34 cellular contexts compared by ENCODE assay signal in the genomic region with DNA sequence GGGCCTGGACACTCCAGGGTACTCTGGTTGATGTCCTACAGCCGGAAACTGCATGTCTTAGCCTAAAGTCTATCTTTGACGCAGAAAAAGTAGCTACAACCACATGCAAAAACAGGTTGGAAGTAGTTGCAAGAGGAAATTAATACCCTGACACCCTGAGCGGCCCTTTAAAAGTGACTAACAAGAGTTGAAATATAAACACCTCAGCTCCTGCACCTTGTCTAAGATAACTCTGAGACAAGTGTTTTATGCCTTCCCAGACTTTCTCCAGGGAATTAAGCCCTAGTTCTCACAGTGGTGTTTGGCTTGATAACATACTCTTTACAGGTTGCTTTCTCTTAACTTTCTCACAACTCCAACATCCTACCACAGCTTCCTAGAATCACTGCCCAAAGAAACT.
DNase-seq lines count a peak whose midpoint lies in the region; FAIRE-seq and TF ChIP-seq lines count a peak whose summit lies in the region.
"Had no signal": no experiment of that assay in that cellular context is flagged by ENCODE, and none has a peak within 500 bp of the region (broad histone marks: within the 10 kb centered on the region; RNA-seq: fewer than 3 reads in every experiment).

No MANE protein-coding gene starts in this region.

- H4K20me1 ChIP-seq in SK-N-SH (ENCODE audit: insufficient read depth), result no peaks in the 10 kb centered on the region
- H4K20me1 ChIP-seq: BLaER1; BLaER1 treated with 17β-estradiol and CSF1 and Interleukin-3, amounts not matched to agents 10 nM and 100 nM had no signal

- no peaks in the 10 kb centered on the region for H3K4me1 Mint-ChIP-seq in Calu3 (ENCODE audit: low read depth, unreplicated experiment)
- H3K4me1 Mint-ChIP-seq: B cell; CD14-positive monocyte; CD4-positive, alpha-beta memory T cell; CD4-positive, CD25-positive, alpha-beta regulatory T cell; CD8-positive, alpha-beta memory T cell had no signal

- no peak overlapping the region for H3K9ac ChIP-seq in colonic mucosa (ENCODE audit: low read depth in 2 of 2, low read length in 2 of 2)
- H3K9ac ChIP-seq in SK-N-SH, result no peak overlapping the region
- H3K9ac ChIP-seq: BLaER1; BLaER1 treated with 17β-estradiol and CSF1 and Interleukin-3, amounts not matched to agents 10 nM and 100 nM had no signal

- H3K4me3 ChIP-seq in colonic mucosa, result no peak overlapping the region
- H3K4me3 ChIP-seq in small intestine (ENCODE audit: low read depth in 1 of 2, low read length in 2 of 2), result no peak overlapping the region
- H3K4me3 ChIP-seq in SK-N-SH (ENCODE audit: low read depth in 2 of 2, low read length in 1 of 2), result no peak overlapping the region
- H3K4me3 ChIP-seq: A549; BLaER1; BLaER1 treated with 17β-estradiol and CSF1 and Interleukin-3, amounts not matched to agents 10 nM and 100 nM had no signal

- H2AFZ ChIP-seq in SK-N-SH (ENCODE audit: low read depth), result no peak overlapping the region

- H3K79me2 ChIP-seq in SK-N-SH (ENCODE audit: insufficient read depth), result no peaks in the 10 kb centered on the region

- DNase-seq in Calu3 (no peak), colonic mucosa (no peak), small intestine (peak; percentile 1), SKM-1 (lab: John Stamatoyannopoulos, UW; ENCODE audit: unreplicated experiment) (no peak), SK-N-DZ (ENCODE audit: low spot score) (no peak), SK-N-SH (no peak)
- DNase-seq: 8988T; ACHN; AML-193; BE2C; C1 segment of cervical spinal cord; Caco-2; CD4-positive, alpha-beta memory T cell; CD4-positive, alpha-beta T cell; CD4-positive, CD25-positive, alpha-beta regulatory T cell; CD8-positive, alpha-beta memory T cell; CD8-positive, alpha-beta T cell; COR-L47; DMS 273 treated with DMSO at 0.1 percent for 48 hours; DMS153; DMS53; DMS79; DMS79 treated with DMSO at 0.1 percent for 48 hours; DND-41; EL had no signal

- no TSS peak for BruUV-seq in Calu3 (replicated peaks; lab: Mats Ljungman, UMichigan)

- H3K4me3 Mint-ChIP-seq in Calu3 (ENCODE audit: low read depth, unreplicated experiment), result no peak overlapping the region
- H3K4me3 Mint-ChIP-seq: B cell; CD14-positive monocyte; CD4-positive, alpha-beta memory T cell; CD4-positive, alpha-beta T cell; CD4-positive, CD25-positive, alpha-beta regulatory T cell; CD8-positive, alpha-beta memory T cell; CD8-positive, alpha-beta T cell had no signal

- TF ChIP-seq CTCF in Calu3 (IDR thresholded peaks at IDR 0.05; ENCODE audit: unreplicated experiment) (no peak), colonic mucosa (IDR thresholded peaks at IDR 0.05) (no peak), SK-N-SH (IDR thresholded peaks at IDR 0.05) (no peak)

- H3K27ac ChIP-seq in colonic mucosa, result peak overlapping the region; percentile 19
- no peak overlapping the region for H3K27ac ChIP-seq in small intestine (ENCODE audit: low read depth in 1 of 2, low read length in 1 of 2)
- H3K27ac ChIP-seq in SK-N-SH (ENCODE audit: low read depth in 2 of 2, low read length in 1 of 2), result no peak overlapping the region
- H3K27ac ChIP-seq: 22Rv1; A549; BLaER1; BLaER1 treated with 17β-estradiol and CSF1 and Interleukin-3, amounts not matched to agents 10 nM and 100 nM; C4-2B had no signal

- H3K4me2 ChIP-seq in SK-N-SH, result no peak overlapping the region
- H3K4me2 ChIP-seq: A549; BLaER1; BLaER1 treated with 17β-estradiol and CSF1 and Interleukin-3, amounts not matched to agents 10 nM and 100 nM had no signal

- CTCF ChIA-PET in Calu3 (lab: Charles Lee) (no interaction called here), SK-N-SH (lab: Yijun Ruan, JAX) (no interaction called here)

- no peaks in the 10 kb centered on the region for H3F3A ChIP-seq in SK-N-SH (replicated peaks; ENCODE audit: insufficient read depth)

- H3K27me3 Mint-ChIP-seq in Calu3 (ENCODE audit: unreplicated experiment), result no peaks in the 10 kb centered on the region
- H3K27me3 Mint-ChIP-seq: B cell; CD4-positive, alpha-beta memory T cell; CD4-positive, alpha-beta T cell; CD4-positive, CD25-positive, alpha-beta regulatory T cell; CD8-positive, alpha-beta memory T cell had no signal

- no peak for TF ChIP-seq RAD21 in SK-N-SH (IDR thresholded peaks at IDR 0.05; ENCODE audit: low read length)

- H3K9me3 ChIP-seq in colonic mucosa (no peaks in the 10 kb centered on the region), small intestine (ENCODE audit: control insufficient read depth, low read depth) (no peaks in the 10 kb centered on the region), SK-N-SH (no peaks in the 10 kb centered on the region)
- H3K9me3 ChIP-seq: A549, BE2C, Caco-2 had no signal

- H3K9me2 ChIP-seq in SK-N-SH, result no peaks in the 10 kb centered on the region

- peak overlapping the region; percentile 69 for H3K27ac Mint-ChIP-seq in Calu3 (ENCODE audit: unreplicated experiment)
- H3K27ac Mint-ChIP-seq: B cell; CD14-positive monocyte; CD4-positive, alpha-beta memory T cell; CD4-positive, alpha-beta T cell; CD4-positive, CD25-positive, alpha-beta regulatory T cell; CD8-positive, alpha-beta memory T cell; CD8-positive, alpha-beta T cell had no signal

- TF ChIP-seq EP300 in SK-N-SH (IDR thresholded peaks at IDR 0.05; ENCODE audit: borderline replicate concordance in 1 of 2, low read depth in 1 of 2, low read length in 1 of 2), result no peak

- POLR2A ChIA-PET in SK-N-SH (lab: Yijun Ruan, JAX), result no interaction called here

- H3K36me3 ChIP-seq in colonic mucosa (no peaks in the 10 kb centered on the region), small intestine (ENCODE audit: control insufficient read depth in 2 of 2, insufficient read depth in 2 of 2, low read length in 2 of 2) (no peaks in the 10 kb centered on the region), SK-N-SH (replicated peaks in 1 of 2; ENCODE audit: control insufficient read depth in 1 of 2, insufficient read depth in 2 of 2, low read length in 1 of 2) (no peaks in the 10 kb centered on the region)
- H3K36me3 ChIP-seq: BE2C; BLaER1; BLaER1 treated with 17β-estradiol and CSF1 and Interleukin-3, amounts not matched to agents 10 nM and 100 nM had no signal

- H3K4me1 ChIP-seq in colonic mucosa, result no peaks in the 10 kb centered on the region
- H3K4me1 ChIP-seq in small intestine (ENCODE audit: control insufficient read depth in 2 of 2, insufficient read depth in 1 of 2, low read depth in 1 of 2, low read length in 1 of 2), result peaks cover 0 to 2% of the 10 kb centered on the region in 2 donors
- no peaks in the 10 kb centered on the region for H3K4me1 ChIP-seq in SK-N-SH (ENCODE audit: control insufficient read depth in 1 of 2, insufficient read depth in 2 of 2, low read depth in 1 of 2, low read length in 1 of 2)
- H3K4me1 ChIP-seq: A549; BE2C; BLaER1; BLaER1 treated with 17β-estradiol and CSF1 and Interleukin-3, amounts not matched to agents 10 nM and 100 nM; Caco-2 had no signal

- H3K27me3 ChIP-seq in colonic mucosa (no peaks in the 10 kb centered on the region), small intestine (ENCODE audit: control insufficient read depth in 2 of 2, insufficient read depth in 2 of 2, low read length in 2 of 2) (no peaks in the 10 kb centered on the region), SK-N-SH (ENCODE audit: insufficient read depth) (no peaks in the 10 kb centered on the region)
- H3K27me3 ChIP-seq: BE2C had no signal

- FAIRE-seq in small intestine (lab: Jason Lieb, UNC), result no peak
- FAIRE-seq: A204.1, D721Med had no signal

- 35 to 64% (median 51%) methylated on average over 3 of the region's 3 CpGs for WGBS in small intestine, 3 donors
- WGBS in SK-N-SH (ENCODE audit: low lambda C conversion rate), result 24% methylated on average over 3 of the region's 3 CpGs

- peaks cover 6% of the 10 kb centered on the region for H3K9me3 Mint-ChIP-seq in Calu3 (ENCODE audit: low read depth, unreplicated experiment)
- H3K9me3 Mint-ChIP-seq: CD4-positive, alpha-beta T cell had no signal

- H3K36me3 Mint-ChIP-seq in Calu3 (ENCODE audit: insufficient read depth, unreplicated experiment), result no peaks in the 10 kb centered on the region
- H3K36me3 Mint-ChIP-seq: CD14-positive monocyte; CD4-positive, alpha-beta memory T cell; CD4-positive, CD25-positive, alpha-beta regulatory T cell; CD8-positive, alpha-beta T cell had no signal

- intact Hi-C loops in Calu3 (cut with micrococcal nuclease; ENCODE audit: unreplicated experiment), result no loop called here
- intact Hi-C loops in colonic mucosa (cut with DNase I), result no loop called here

TF ChIP-seq in SK-N-SH, 30 proteins besides CTCF, POLR2A, EP300 and RAD21:
- no peak for TF ChIP-seq SIN3A (IDR thresholded peaks at IDR 0.05; ENCODE audit: borderline replicate concordance, low read depth, low read length)
TF ChIP-seq in SK-N-SH: peak in this region for 0.
